In genomic region chr1:197464039-197464438, GRCh38 we compare ENCODE assay signal across 11 cellular contexts.
DNase-seq lines count a peak whose midpoint lies in the region; ATAC-seq and TF ChIP-seq lines count a peak whose summit lies in the region.
"Had no signal": no experiment of that assay in that cellular context is flagged by ENCODE, and none has a peak within 500 bp of the region (broad histone marks: within the 10 kb centered on the region; RNA-seq: fewer than 3 reads in every experiment).

No MANE protein-coding gene starts in this region.

- H3K4me3 ChIP-seq in heart left ventricle (no peak overlapping the region), suprapubic skin (no peak overlapping the region)

- H3K27me3 ChIP-seq in heart left ventricle (peaks cover 0 to 2% (median 0%) of the 10 kb centered on the region in 9 donors), suprapubic skin (no peaks in the 10 kb centered on the region)

- H3K36me3 ChIP-seq in heart left ventricle = no peaks in the 10 kb centered on the region
- H3K36me3 ChIP-seq in suprapubic skin = no peaks in the 10 kb centered on the region

- 28 to 39% (median 35%) methylated on average over 7 of the region's 7 CpGs for WGBS in heart left ventricle, 4 donors
- 22% methylated on average over 7 of the region's 7 CpGs for WGBS in suprapubic skin

- intact Hi-C loops in heart left ventricle (cut with DNase I) = no loop called here

- POLR2A ChIA-PET in RWPE1 (lab: Yijun Ruan, JAX; ENCODE audit: low non-redundant PET) = no interaction called here

- H3K4me1 Mint-ChIP-seq in T-helper 2 cell treated with Interferon-gamma antibody and Interleukin-4, amounts not matched to agents 5 μg/mL and 100 μg/mL, for 36 hours (ENCODE audit: low read depth) = no peaks in the 10 kb centered on the region

- peak in 3 of 4 donors; percentile 61 to 84 (median 83) for ATAC-seq in heart left ventricle

- no peak for TF ChIP-seq CTCF in RWPE1 (conservative IDR thresholded peaks at IDR 0.05; ENCODE audit: low read depth)
- TF ChIP-seq CTCF in heart left ventricle (IDR thresholded peaks at IDR 0.05) = no peak
- TF ChIP-seq CTCF in suprapubic skin (IDR thresholded peaks at IDR 0.05) = no peak

- H3K27ac ChIP-seq in RWPE1 (no peak overlapping the region), heart left ventricle (peak overlapping the region in 1 of 12 donors; percentile 6), suprapubic skin (no peak overlapping the region)
- H3K27ac ChIP-seq: KMS-11 had no signal

- CTCF ChIA-PET in RWPE1 (lab: Yijun Ruan, JAX) = interaction anchor here (0.6 to 1.0 kb wide), 3 partner anchors 9 to 1156 kb away, joined by 3 to 5 read pairs (median 4); no protein-coding TSS in a partner anchor

- H3K4me3 Mint-ChIP-seq in T-helper 2 cell treated with Interferon-gamma antibody and Interleukin-4, amounts not matched to agents 5 μg/mL and 100 μg/mL, for 36 hours = no peak overlapping the region
- H3K4me3 Mint-ChIP-seq: H9 had no signal

- TF ChIP-seq POLR2A in heart left ventricle (IDR thresholded peaks at IDR 0.05) = no peak
- no peak for TF ChIP-seq POLR2A in suprapubic skin (IDR thresholded peaks at IDR 0.05)

- DNase-seq in G401 (ENCODE audit: low spot score) (peak; percentile 19), RWPE1 (ENCODE audit: low spot score) (peak; percentile 24), heart left ventricle (peak in 1 of 5 donors; percentile 26), renal cortical epithelial cell (ENCODE audit: low read depth) (peak; percentile 93), OCI-M2 (lab: John Stamatoyannopoulos, UW; ENCODE audit: unreplicated experiment) (no peak), suprapubic skin (ENCODE audit: low spot score in 2 of 2) (no peak)
- no peak for DNase-seq in activated naive CD4-positive, alpha-beta T cell treated with Interleukin-2 at 50 U/mL for 16 hours
- DNase-seq in T-helper 2 cell treated with Interferon-gamma antibody and Interleukin-4, amounts not matched to agents 5 μg/mL and 100 μg/mL, for 36 hours (ENCODE audit: low spot score) = no peak
- DNase-seq: H9 had no signal

- no peak for TF ChIP-seq EP300 in suprapubic skin (IDR thresholded peaks at IDR 0.05)

- H3K9me3 ChIP-seq in heart left ventricle = no peaks in the 10 kb centered on the region
- no peaks in the 10 kb centered on the region for H3K9me3 ChIP-seq in suprapubic skin

- no peaks in the 10 kb centered on the region for H3K36me3 Mint-ChIP-seq in T-helper 2 cell treated with Interferon-gamma antibody and Interleukin-4, amounts not matched to agents 5 μg/mL and 100 μg/mL, for 36 hours (ENCODE audit: low read depth)

- H3K27me3 Mint-ChIP-seq in T-helper 2 cell treated with Interferon-gamma antibody and Interleukin-4, amounts not matched to agents 5 μg/mL and 100 μg/mL, for 36 hours (ENCODE audit: low read depth) = peaks cover 4% of the 10 kb centered on the region

- in situ Hi-C loops in G401 (cut with HindIII; ENCODE audit: low sequenced_read_pairs) = no loop called here

- no peak overlapping the region for H3K27ac Mint-ChIP-seq in T-helper 2 cell treated with Interferon-gamma antibody and Interleukin-4, amounts not matched to agents 5 μg/mL and 100 μg/mL, for 36 hours
- H3K27ac Mint-ChIP-seq: activated T-helper 2 cell treated with anti-CD3 and anti-CD28 coated beads, Interferon-gamma antibody, Interleukin-2, Interleukin-4, amounts not matched to agents 10 μg/mL and 5 μg/mL and 100 μg/mL, durations not matched to agents 14 hours and 24 hours and 36 hours had no signal

- no peaks in the 10 kb centered on the region for H3K9me3 Mint-ChIP-seq in T-helper 2 cell treated with Interferon-gamma antibody and Interleukin-4, amounts not matched to agents 5 μg/mL and 100 μg/mL, for 36 hours
- H3K9me3 Mint-ChIP-seq: activated T-helper 2 cell treated with anti-CD3 and anti-CD28 coated beads, Interferon-gamma antibody, Interleukin-2, Interleukin-4, amounts not matched to agents 10 μg/mL and 5 μg/mL and 100 μg/mL, durations not matched to agents 14 hours and 24 hours and 36 hours; H9 had no signal

- H3K4me1 ChIP-seq in heart left ventricle = no peaks in the 10 kb centered on the region
- no peaks in the 10 kb centered on the region for H3K4me1 ChIP-seq in suprapubic skin

Comparison
In these comparisons a context has a peak if more than half of its experiments do, and no peak if none do; other contexts are left out.
1. DNase-seq: peak in G401 (single experiment), RWPE1 (single experiment) and renal cortical epithelial cell (single experiment); none in activated naive CD4-positive, alpha-beta T cell treated with Interleukin-2 at 50 U/mL for 16 hours (single experiment), OCI-M2 (single experiment), T-helper 2 cell treated with Interferon-gamma antibody and Interleukin-4, amounts not matched to agents 5 μg/mL and 100 μg/mL, for 36 hours (single experiment) and suprapubic skin (0 of 2).